9 cellular contexts compared by ENCODE assay signal in the genomic region with DNA sequence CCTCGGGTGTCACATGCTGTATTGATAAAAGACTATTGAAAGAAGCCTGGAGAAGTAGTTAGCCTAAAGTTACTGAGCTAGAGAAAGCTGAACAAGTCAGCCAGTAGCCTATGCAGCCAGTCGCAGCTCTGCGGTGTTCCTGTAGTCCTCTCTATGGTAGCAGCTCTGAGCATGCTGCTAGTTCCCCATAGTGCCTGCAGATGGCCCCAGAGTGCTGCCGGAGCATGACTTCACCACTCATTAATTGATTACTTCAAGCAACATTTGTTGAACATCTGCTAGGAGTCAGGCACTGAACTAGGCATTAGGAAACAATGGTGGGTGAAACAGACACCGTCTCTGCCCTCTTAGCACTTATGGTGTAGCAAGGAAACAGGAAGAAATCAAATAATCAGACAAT.
DNase-seq lines count a peak whose midpoint lies in the region; ATAC-seq and TF ChIP-seq lines count a peak whose summit lies in the region.
"Had no signal": no experiment of that assay in that cellular context is flagged by ENCODE, and none has a peak within 500 bp of the region (broad histone marks: within the 10 kb centered on the region; RNA-seq: fewer than 3 reads in every experiment).

No MANE protein-coding gene starts in this region.

- H3K4me2 ChIP-seq in neural progenitor cell: no peak overlapping the region

- peak; percentile 70 for ATAC-seq in GM19351 (IDR thresholded peaks at IDR 0.05; ENCODE audit: unreplicated experiment)
- no peak for ATAC-seq in HG03280 (IDR thresholded peaks at IDR 0.05; ENCODE audit: unreplicated experiment)

- H3K27me3 ChIP-seq in neural progenitor cell: no peaks in the 10 kb centered on the region

- H3K9me3 ChIP-seq in neural progenitor cell (ENCODE audit: low read depth): no peaks in the 10 kb centered on the region

- H2AFZ ChIP-seq in neural progenitor cell (replicated peaks): no peak overlapping the region

- no peaks in the 10 kb centered on the region for H3K4me1 ChIP-seq in neural progenitor cell

- H3K27ac Mint-ChIP-seq in neural progenitor cell: no peak overlapping the region
- H3K27ac Mint-ChIP-seq: IgD-negative memory B cell had no signal

- DNase-seq in Caki2 (ENCODE audit: low read depth) (peak; percentile 24), NAMALWA (ENCODE audit: low spot score) (peak; percentile 47), T47D (ENCODE audit: low read depth in 1 of 2, low spot score in 1 of 2) (peak; percentile 4 to 52), neural progenitor cell (ENCODE audit: low spot score) (peak; percentile 80), HPDE6-E6E7 (ENCODE audit: extremely low spot score) (no peak), ureter (ENCODE audit: low spot score) (no peak)

- no peaks in the 10 kb centered on the region for H3K36me3 ChIP-seq in neural progenitor cell

- no peaks in the 10 kb centered on the region for H4K20me1 ChIP-seq in neural progenitor cell (ENCODE audit: low read depth)

- H3K4me3 Mint-ChIP-seq in neural progenitor cell: no peak overlapping the region
- H3K4me3 Mint-ChIP-seq: IgD-negative memory B cell had no signal

- TF ChIP-seq CTCF in neural progenitor cell (IDR thresholded peaks at IDR 0.05): peak; percentile 93

- no peak overlapping the region for H3K27ac ChIP-seq in neural progenitor cell

- H3K9ac ChIP-seq in neural progenitor cell: no peak overlapping the region

- H3F3A ChIP-seq in neural progenitor cell (ENCODE audit: low read depth): no peaks in the 10 kb centered on the region

- peaks cover 7% of the 10 kb centered on the region for H3K4me1 Mint-ChIP-seq in neural progenitor cell
- H3K4me1 Mint-ChIP-seq: IgD-negative memory B cell had no signal

- in situ Hi-C loops in Caki2 (cut with HindIII; ENCODE audit: low pct_unique_long_range_greater_than_20kb, low sequenced_read_pairs): no loop called here
- in situ Hi-C loops in T47D (cut with HindIII; ENCODE audit: low pct_unique_long_range_greater_than_20kb, low sequenced_read_pairs): no loop called here

- H3K27me3 Mint-ChIP-seq in neural progenitor cell (ENCODE audit: insufficient read depth, low read depth): no peaks in the 10 kb centered on the region
- H3K27me3 Mint-ChIP-seq: IgD-negative memory B cell had no signal

- no peaks in the 10 kb centered on the region for H3K79me2 ChIP-seq in neural progenitor cell (ENCODE audit: low read depth)

- no peaks in the 10 kb centered on the region for H3K9me3 Mint-ChIP-seq in neural progenitor cell

- no peak overlapping the region for H3K4me3 ChIP-seq in neural progenitor cell

- no peaks in the 10 kb centered on the region for H3K36me3 Mint-ChIP-seq in neural progenitor cell
- H3K36me3 Mint-ChIP-seq: IgD-negative memory B cell had no signal

Comparison
In these comparisons a context has a peak if more than half of its experiments do, and no peak if none do; other contexts are left out.
1. DNase-seq: peak in Caki2 (single experiment), NAMALWA (single experiment), T47D (2 of 2) and neural progenitor cell (single experiment); none in HPDE6-E6E7 (single experiment) and ureter (single experiment).